In the genomic region with DNA sequence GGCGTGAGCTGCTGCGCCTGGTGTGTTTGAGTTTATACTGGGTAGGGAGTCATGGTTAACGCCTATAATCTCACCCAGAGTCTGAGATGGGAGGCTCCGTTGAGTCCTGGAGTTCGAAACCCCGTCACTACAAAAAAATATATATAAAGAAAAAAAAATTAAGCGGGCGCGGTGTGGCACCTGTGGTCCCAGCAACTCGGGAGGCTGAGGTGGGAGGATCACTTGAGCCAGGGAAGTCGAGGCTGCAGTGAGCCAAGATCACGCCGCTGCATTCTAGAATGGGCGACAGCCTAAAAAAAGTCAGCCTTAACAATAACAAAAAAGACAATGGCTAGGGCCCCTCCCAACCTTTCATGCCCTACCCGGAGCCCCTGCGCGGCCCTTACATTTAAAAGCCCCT, we compare ENCODE assay signal across 8 cellular contexts. TPM values are rescaled to one million over a fixed set of nuclear protein-coding genes. Genes with fewer than 3 reads are reported as not detected.
DNase-seq lines count a peak whose midpoint lies in the region; ATAC-seq and TF ChIP-seq lines count a peak whose summit lies in the region.

No MANE protein-coding gene starts in this region.

- POLR2A ChIA-PET in HEK293 (lab: Yijun Ruan, JAX) = interaction anchor here (0.5 to 2.5 kb wide), 31 partner anchors 13 to 582 kb away, joined by 3 to 21 read pairs (median 4); a partner anchor contains a TSS
- POLR2A ChIA-PET in activated CD8-positive, alpha-beta T cell treated with anti-CD3 and anti-CD28 coated beads, Interleukin-2, amount 10 ng/mL, durations not matched to agents 7 days and 5 days (lab: Charles Lee) = interaction anchor here (0.9 to 1.4 kb wide), 9 partner anchors 12 to 203 kb away, joined by 3 to 5 read pairs (median 3); a partner anchor contains a TSS

- H3K27me3 ChIP-seq in hepatocyte (no peaks in the 10 kb centered on the region), spleen (replicated peaks in 1 of 7) (no peaks in the 10 kb centered on the region)

- ATAC-seq in activated CD8-positive, alpha-beta T cell treated with anti-CD3 and anti-CD28 coated beads, Interleukin-2, amount 10 ng/mL, durations not matched to agents 7 days and 5 days = no peak
- no peak for ATAC-seq in HG02884 (IDR thresholded peaks at IDR 0.05; ENCODE audit: unreplicated experiment)
- ATAC-seq in GM21825 (IDR thresholded peaks at IDR 0.05; ENCODE audit: unreplicated experiment) = no peak
- ATAC-seq in GM21717 (IDR thresholded peaks at IDR 0.05; ENCODE audit: unreplicated experiment) = no peak
- no peak for ATAC-seq in HG03135 (IDR thresholded peaks at IDR 0.05; ENCODE audit: unreplicated experiment)

- no peak for TF ChIP-seq POLR2A in spleen (IDR thresholded peaks at IDR 0.05)

- H3K9me3 ChIP-seq in HEK293 (ENCODE audit: control insufficient read depth, insufficient read depth, low read depth, low read length) (no peaks in the 10 kb centered on the region), hepatocyte (ENCODE audit: low read depth) (no peaks in the 10 kb centered on the region), spleen (no peaks in the 10 kb centered on the region)

- H3K4me3 Mint-ChIP-seq in activated CD8-positive, alpha-beta T cell treated with anti-CD3 and anti-CD28 coated beads, Interleukin-2, amount 10 ng/mL, durations not matched to agents 7 days and 5 days = peak overlapping the region; percentile 92

- no peaks in the 10 kb centered on the region for H3K27me3 Mint-ChIP-seq in activated CD8-positive, alpha-beta T cell treated with anti-CD3 and anti-CD28 coated beads, Interleukin-2, amount 10 ng/mL, durations not matched to agents 7 days and 5 days (ENCODE audit: low read depth)

- H3K27ac Mint-ChIP-seq in activated CD8-positive, alpha-beta T cell treated with anti-CD3 and anti-CD28 coated beads, Interleukin-2, amount 10 ng/mL, durations not matched to agents 7 days and 5 days = peak overlapping the region; percentile 91

- peaks cover 0 to 4% of the 10 kb centered on the region in 2 experiments; a peak in 1 of 3 replicates for H3K36me3 ChIP-seq in HEK293 (ENCODE audit: control insufficient read depth in 2 of 2, insufficient read depth in 1 of 2, low read length in 2 of 2)
- H3K36me3 ChIP-seq in hepatocyte (replicated peaks; ENCODE audit: insufficient read depth, low read depth) = no peaks in the 10 kb centered on the region
- no peaks in the 10 kb centered on the region for H3K36me3 ChIP-seq in spleen

- no peaks in the 10 kb centered on the region for H3K9me2 ChIP-seq in hepatocyte (replicated peaks; ENCODE audit: insufficient read depth)

- 89% methylated on average over 17 of the region's 17 CpGs for WGBS in hepatocyte (ENCODE audit: low lambda C conversion rate, missing lambda C conversion rate)
- 76 to 86% (median 82%) methylated on average over 16 to 17 of the region's 17 CpGs for WGBS in spleen, 5 donors

- peak overlapping the region; percentile 81 for H3K4me3 ChIP-seq in HEK293 (ENCODE audit: low read depth, low read length)
- peak overlapping the region; percentile 9 for H3K4me3 ChIP-seq in hepatocyte
- peak overlapping the region; percentile 50 to 82 (median 58) for H3K4me3 ChIP-seq in spleen

- no peaks in the 10 kb centered on the region for H3K9me3 Mint-ChIP-seq in activated CD8-positive, alpha-beta T cell treated with anti-CD3 and anti-CD28 coated beads, Interleukin-2, amount 10 ng/mL, durations not matched to agents 7 days and 5 days (ENCODE audit: insufficient read depth)

- peaks cover 22% of the 10 kb centered on the region for H3K4me1 Mint-ChIP-seq in activated CD8-positive, alpha-beta T cell treated with anti-CD3 and anti-CD28 coated beads, Interleukin-2, amount 10 ng/mL, durations not matched to agents 7 days and 5 days (ENCODE audit: low read depth)

- peak overlapping the region; percentile 80 for H3K4me2 ChIP-seq in hepatocyte

- H3K36me3 Mint-ChIP-seq in activated CD8-positive, alpha-beta T cell treated with anti-CD3 and anti-CD28 coated beads, Interleukin-2, amount 10 ng/mL, durations not matched to agents 7 days and 5 days (ENCODE audit: low read depth) = no peaks in the 10 kb centered on the region

- H4K20me1 ChIP-seq in hepatocyte (ENCODE audit: insufficient read depth, poor library complexity, severe bottlenecking) = no peaks in the 10 kb centered on the region

- H2AFZ ChIP-seq in hepatocyte = peak overlapping the region; percentile 84

- intact Hi-C loops in spleen (cut with DNase I; ENCODE audit: low total_unique reads) = no loop called here

- CTCF ChIA-PET in HEK293 (lab: Yijun Ruan, JAX) = interaction anchor here (0.6 to 1.5 kb wide), 4 partner anchors 17 to 522 kb away, joined by 3 to 12 read pairs (median 3); no protein-coding TSS in a partner anchor
- CTCF ChIA-PET in activated CD8-positive, alpha-beta T cell treated with anti-CD3 and anti-CD28 coated beads, Interleukin-2, amount 10 ng/mL, durations not matched to agents 7 days and 5 days (lab: Charles Lee) = interaction anchor here (1.0 to 3.4 kb wide), 8 partner anchors 17 to 204 kb away, joined by 3 to 20 read pairs (median 4); a partner anchor contains a TSS

- TF ChIP-seq CTCF in HEK293 (tag by site-specific recombination; IDR thresholded peaks at IDR 0.05) (no peak), hepatocyte (IDR thresholded peaks at IDR 0.05; ENCODE audit: poor library complexity) (no peak), spleen (IDR thresholded peaks at IDR 0.05 in 8 of 11, conservative IDR thresholded peaks at IDR 0.05 in 3 of 11) (no peak)

- H3K27ac ChIP-seq in HEK293 (ENCODE audit: extremely low read depth, low read depth, low read length) (peak overlapping the region; percentile 76), hepatocyte (peak overlapping the region; percentile 88), spleen (peak overlapping the region; percentile 79 to 97 (median 93))

- H3K79me2 ChIP-seq in hepatocyte = peaks cover 9% of the 10 kb centered on the region

- no peak for DNase-seq in activated CD8-positive, alpha-beta T cell treated with anti-CD3 and anti-CD28 coated beads, Interleukin-2, amount 10 ng/mL, durations not matched to agents 7 days and 5 days
- DNase-seq in hepatocyte (ENCODE audit: low spot score) (no peak), spleen (no peak)

- H3K4me1 ChIP-seq in HEK293 (ENCODE audit: control insufficient read depth, insufficient read depth, low read length) (0 out of 2 replicates have a peak, but pooled peaks cover 2% of the 10 kb centered on the region), hepatocyte (ENCODE audit: insufficient read depth) (peaks cover 5% of the 10 kb centered on the region), spleen (peaks cover 0 to 39% (median 25%) of the 10 kb centered on the region in 6 donors)

TF ChIP-seq in HEK293, 187 proteins besides CTCF, POLR2A, EP300 and RAD21:
- no peak for TF ChIP-seq ZNF558 (tag by site-specific recombination; IDR thresholded peaks at IDR 0.05)
- TF ChIP-seq BCL11A (tag by site-specific recombination; IDR thresholded peaks at IDR 0.05; ENCODE audit: low read depth) = no peak
- TF ChIP-seq ZNF311 (tag by site-specific recombination; IDR thresholded peaks at IDR 0.05; ENCODE audit: borderline replicate concordance) = no peak
- TF ChIP-seq, protein P1, sequence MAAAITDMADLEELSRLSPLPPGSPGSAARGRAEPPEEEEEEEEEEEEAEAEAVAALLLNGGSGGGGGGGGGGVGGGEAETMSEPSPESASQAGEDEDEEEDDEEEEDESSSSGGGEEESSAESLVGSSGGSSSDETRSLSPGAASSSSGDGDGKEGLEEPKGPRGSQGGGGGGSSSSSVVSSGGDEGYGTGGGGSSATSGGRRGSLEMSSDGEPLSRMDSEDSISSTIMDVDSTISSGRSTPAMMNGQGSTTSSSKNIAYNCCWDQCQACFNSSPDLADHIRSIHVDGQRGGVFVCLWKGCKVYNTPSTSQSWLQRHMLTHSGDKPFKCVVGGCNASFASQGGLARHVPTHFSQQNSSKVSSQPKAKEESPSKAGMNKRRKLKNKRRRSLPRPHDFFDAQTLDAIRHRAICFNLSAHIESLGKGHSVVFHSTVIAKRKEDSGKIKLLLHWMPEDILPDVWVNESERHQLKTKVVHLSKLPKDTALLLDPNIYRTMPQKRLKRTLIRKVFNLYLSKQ (tag by site-specific recombination; IDR thresholded peaks at IDR 0.05; ENCODE audit: borderline replicate concordance) = no peak
- no peak for TF ChIP-seq ZSCAN23 (tag by site-specific recombination; IDR thresholded peaks at IDR 0.05)

RNA-seq across cellular contexts. Expression of a gene that starts 17.2 kb away (rescaled TPM):
- 10 to 100 TPM; 87.6 to 91.4 TPM for total RNA-seq in activated CD8-positive, alpha-beta T cell treated with anti-CD3 and anti-CD28 coated beads, Interleukin-2, amount 10 ng/mL, durations not matched to agents 7 days and 5 days
- total RNA-seq in hepatocyte (6.6 and 8.1 TPM in 2 replicates), spleen (10 to 100 TPM; 51.2 to 77.8 (median 61.8) TPM)
- polyA plus RNA-seq in hepatocyte (18.7 and 20.0 TPM in 2 replicates), spleen (100 to 1,000 TPM in 2 of 3 donors, 10 to 100 TPM in 1; 68.4 to 178 (median 148) TPM)

RNA-seq across cellular contexts. Expression of a gene that starts 23.3 kb away (rescaled TPM):
- total RNA-seq in activated CD8-positive, alpha-beta T cell treated with anti-CD3 and anti-CD28 coated beads, Interleukin-2, amount 10 ng/mL, durations not matched to agents 7 days and 5 days = 10 to 100 TPM; 12.0 to 13.4 TPM
- 7.1 and 8.0 TPM in 2 replicates for total RNA-seq in hepatocyte
- 5.6 and 8.7 TPM in 2 replicates for polyA plus RNA-seq in hepatocyte
- 10 to 100 TPM in 5 of 7 donors, 1 to 10 TPM in 2; 6.3 to 14.6 (median 11.4) TPM for total RNA-seq in spleen
- polyA plus RNA-seq in spleen = 1 to 10 TPM; 3.5 to 5.0 (median 3.7) TPM

RNA-seq across cellular contexts. Expression of a gene that starts 24.7 kb away (rescaled TPM):
- 100 to 1,000 TPM in 1 of 2 experiments, 10 to 100 TPM in 1; 85.2 to 100 TPM for total RNA-seq in activated CD8-positive, alpha-beta T cell treated with anti-CD3 and anti-CD28 coated beads, Interleukin-2, amount 10 ng/mL, durations not matched to agents 7 days and 5 days
- 18.5 and 22.9 TPM in 2 replicates for total RNA-seq in hepatocyte
- 22.1 and 25.5 TPM in 2 replicates for polyA plus RNA-seq in hepatocyte
- total RNA-seq in spleen = 100 to 1,000 TPM in 4 of 7 donors, 10 to 100 TPM in 3; 47.5 to 118 (median 102) TPM
- polyA plus RNA-seq in spleen = 10 to 100 TPM; 25.8 to 62.7 (median 43.7) TPM

RNA-seq across cellular contexts. Expression of a gene that starts 48.0 kb away (rescaled TPM):
- 10 to 100 TPM; 11.7 to 13.7 TPM for total RNA-seq in activated CD8-positive, alpha-beta T cell treated with anti-CD3 and anti-CD28 coated beads, Interleukin-2, amount 10 ng/mL, durations not matched to agents 7 days and 5 days
- 10.8 and 11.7 TPM in 2 replicates for total RNA-seq in hepatocyte
- polyA plus RNA-seq in hepatocyte = 7.3 and 10.0 TPM in 2 replicates
- total RNA-seq in spleen = 10 to 100 TPM; 16.5 to 22.1 (median 18.6) TPM
- 1 to 10 TPM; 3.1 to 7.1 (median 3.5) TPM for polyA plus RNA-seq in spleen

Comparison
In these comparisons a context has a peak if more than half of its experiments do, and no peak if none do; other contexts are left out.
1. H3K4me3 ChIP-seq: peak in every context shown above with its lines; median percentile 81 in HEK293; 58 in spleen; 9 in hepatocyte.